Comparison of ENCODE assay signal across 16 cellular contexts in the genomic region with DNA sequence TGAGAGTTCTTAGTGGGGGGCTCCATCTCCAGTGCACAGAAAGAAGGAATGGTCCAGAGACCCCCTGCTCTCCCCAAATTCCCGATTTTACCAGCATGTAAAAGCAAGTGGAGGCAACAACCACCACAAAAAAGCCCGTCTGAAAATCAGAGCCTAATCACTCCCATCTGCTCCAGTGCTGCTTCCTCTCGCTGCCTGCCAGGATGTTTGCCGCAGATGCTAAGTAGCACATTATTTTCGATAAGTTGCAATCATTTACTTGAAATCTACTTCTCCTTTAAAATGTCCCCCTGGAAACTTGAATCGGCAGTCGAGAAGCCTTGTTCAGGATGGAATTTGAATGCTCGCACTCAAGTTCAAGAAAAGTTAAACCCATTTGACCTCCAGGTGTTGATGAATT.
DNase-seq lines count a peak whose midpoint lies in the region; TF ChIP-seq lines count a peak whose summit lies in the region.
"Had no signal": no experiment of that assay in that cellular context is flagged by ENCODE, and none has a peak within 500 bp of the region (broad histone marks: within the 10 kb centered on the region; RNA-seq: fewer than 3 reads in every experiment).

No MANE protein-coding gene starts in this region.

- H3K27me3 ChIP-seq in brain microvascular endothelial cell (replicated peaks) (no peaks in the 10 kb centered on the region), transverse colon (no peaks in the 10 kb centered on the region)
- H3K27me3 ChIP-seq: SJCRH30 had no signal

- in situ Hi-C loops in brain microvascular endothelial cell (cut with HindIII; ENCODE audit: low pct_ligation_motif_present, low sequenced_read_pairs) (loop anchor here (25.0 kb wide), 1 partner anchor 143 kb away; no protein-coding TSS in a partner anchor), transverse colon (cut with MboI; ENCODE audit: low pct_ligation_motif_present in 1 of 4, low pct_unique_long_range_greater_than_20kb in 1 of 4, low sequenced_read_pairs in 3 of 4) (loop anchor here in 3 of 4 donors (10.0 to 25.0 kb wide), 6 partner anchors 143 to 1243 kb away; partner anchors contain the start of gene PBX1 (in 1 of the 3))

- no peak overlapping the region for H3K4me3 ChIP-seq in brain microvascular endothelial cell (ENCODE audit: low read depth, low read length)
- no peak overlapping the region for H3K4me3 ChIP-seq in transverse colon
- H3K4me3 ChIP-seq: prostate gland, SJCRH30 had no signal

- H3K4me1 ChIP-seq in transverse colon, result peaks cover 3 to 44% (median 22%) of the 10 kb centered on the region in 4 donors

- DNase-seq in HFFc6 (no peak), brain microvascular endothelial cell (no peak), mesothelial cell of epicardium (ENCODE audit: low spot score in 2 of 2, unreplicated experiment in 2 of 2) (no peak), transverse colon (no peak), endothelial cell (ENCODE audit: low spot score) (no peak), NCI-H226 (no peak), SKM-1 (lab: John Stamatoyannopoulos, UW; ENCODE audit: unreplicated experiment) (no peak)
- DNase-seq: activated gamma-delta T cell, aorta, DMS79 treated with DMSO at 0.1 percent for 48 hours, NCI-H2029 treated with DMSO at 0.1 percent for 48 hours, NCI-H526, SJCRH30, T-helper 9 cell had no signal

- 0 out of 2 replicates have a peak, but pooled peaks cover 2% of the 10 kb centered on the region for H3K36me3 Mint-ChIP-seq in HFFc6 (ENCODE audit: low read depth)
- no peaks in the 10 kb centered on the region for H3K36me3 Mint-ChIP-seq in mesothelial cell of epicardium
- H3K36me3 Mint-ChIP-seq in endothelial cell (ENCODE audit: low read depth, unreplicated experiment), result no peaks in the 10 kb centered on the region

- intact Hi-C loops in transverse colon (cut with DNase I; ENCODE audit: low total_unique reads), result loop anchor here (5.0 to 10.0 kb wide), 2 partner anchors 75 to 223 kb away; partner anchors contain the start of gene PBX1

- H3K27ac Mint-ChIP-seq in HFFc6, result peak overlapping the region; percentile 96
- peak overlapping the region; percentile 90 for H3K27ac Mint-ChIP-seq in mesothelial cell of epicardium
- no peak overlapping the region for H3K27ac Mint-ChIP-seq in endothelial cell (ENCODE audit: unreplicated experiment)

- no peak for TF ChIP-seq CTCF in HFFc6 (IDR thresholded peaks at IDR 0.05)
- no peak for TF ChIP-seq CTCF in brain microvascular endothelial cell (IDR thresholded peaks at IDR 0.05; ENCODE audit: low read depth, low read length, missing control alignments)
- TF ChIP-seq CTCF in mesothelial cell of epicardium (IDR thresholded peaks at IDR 0.05; ENCODE audit: unreplicated experiment), result no peak
- no peak for TF ChIP-seq CTCF in transverse colon (IDR thresholded peaks at IDR 0.05)
- TF ChIP-seq CTCF in endothelial cell (IDR thresholded peaks at IDR 0.05; ENCODE audit: unreplicated experiment), result no peak

- no peaks in the 10 kb centered on the region for H3K9me3 Mint-ChIP-seq in HFFc6
- no peaks in the 10 kb centered on the region for H3K9me3 Mint-ChIP-seq in mesothelial cell of epicardium
- H3K9me3 Mint-ChIP-seq in endothelial cell (ENCODE audit: unreplicated experiment), result no peaks in the 10 kb centered on the region

- H3K4me3 Mint-ChIP-seq in HFFc6, result peak overlapping the region; percentile 68
- peak overlapping the region; percentile 5 for H3K4me3 Mint-ChIP-seq in mesothelial cell of epicardium
- H3K4me3 Mint-ChIP-seq in endothelial cell (ENCODE audit: unreplicated experiment), result no peak overlapping the region

- H3K36me3 ChIP-seq in brain microvascular endothelial cell (replicated peaks), result no peaks in the 10 kb centered on the region
- H3K36me3 ChIP-seq in transverse colon, result no peaks in the 10 kb centered on the region
- H3K36me3 ChIP-seq: prostate gland, SJCRH30 had no signal

- peaks cover 42% of the 10 kb centered on the region for H3K4me1 Mint-ChIP-seq in HFFc6 (ENCODE audit: low read depth)
- peaks cover 88% of the 10 kb centered on the region for H3K4me1 Mint-ChIP-seq in mesothelial cell of epicardium
- H3K4me1 Mint-ChIP-seq in endothelial cell (ENCODE audit: unreplicated experiment), result peaks cover 26% of the 10 kb centered on the region

- no peak for TF ChIP-seq EP300 in transverse colon (IDR thresholded peaks at IDR 0.05; ENCODE audit: low read depth)

- H3K27ac ChIP-seq in brain microvascular endothelial cell (peak overlapping the region; percentile 56), transverse colon (peak overlapping the region; percentile 28 to 59 (median 52))
- H3K27ac ChIP-seq: epithelial cell of prostate, SJCRH30 had no signal

- no peak for TF ChIP-seq POLR2A in transverse colon (IDR thresholded peaks at IDR 0.05)

- H3K27me3 Mint-ChIP-seq in HFFc6 (ENCODE audit: insufficient read depth) (peaks cover 2% of the 10 kb centered on the region; the same call in 1 of the 2 replicates), mesothelial cell of epicardium (ENCODE audit: low read depth) (no peaks in the 10 kb centered on the region), endothelial cell (ENCODE audit: unreplicated experiment) (peaks cover 4% of the 10 kb centered on the region)

- WGBS in transverse colon (ENCODE audit: low coverage in 1 of 2), 2 donors, result 71 to 86% methylated on average over 4 to 8 of the region's 8 CpGs

- no peaks in the 10 kb centered on the region for H3K9me3 ChIP-seq in transverse colon
- H3K9me3 ChIP-seq: prostate gland, SJCRH30 had no signal
